In genomic region chr10:51619365-51619764, GRCh38 we compare ENCODE assay signal across 22 cellular contexts.
A peak's percentile ranks its signal among the peaks of the same experiment; 100 is the strongest.
DNase-seq lines count a peak whose midpoint lies in the region; ATAC-seq and TF ChIP-seq lines count a peak whose summit lies in the region.
"Had no signal": no experiment of that assay in that cellular context is flagged by ENCODE, and none has a peak within 500 bp of the region (broad histone marks: within the 10 kb centered on the region; RNA-seq: fewer than 3 reads in every experiment).

No MANE protein-coding gene starts in this region.

- peaks cover 11% of the 10 kb centered on the region for H3K4me1 ChIP-seq in neural progenitor cell
- H3K4me1 ChIP-seq: SJSA1 had no signal

- H4K20me1 ChIP-seq in neural progenitor cell (ENCODE audit: low read depth), result no peaks in the 10 kb centered on the region

- H3K27ac Mint-ChIP-seq in neural progenitor cell, result no peak overlapping the region
- H3K27ac Mint-ChIP-seq: CD8-positive, alpha-beta memory T cell; IgD-negative memory B cell had no signal

- no peaks in the 10 kb centered on the region for H3K27me3 ChIP-seq in neural progenitor cell
- H3K27me3 ChIP-seq: SJSA1 had no signal

- H3K4me2 ChIP-seq in neural progenitor cell, result no peak overlapping the region

- no peak for TF ChIP-seq CTCF in neural progenitor cell (IDR thresholded peaks at IDR 0.05)

- H3K27me3 Mint-ChIP-seq in neural progenitor cell (ENCODE audit: insufficient read depth, low read depth), result peaks cover 2% of the 10 kb centered on the region
- H3K27me3 Mint-ChIP-seq: IgD-negative memory B cell had no signal

- peaks cover 3% of the 10 kb centered on the region for H3K9me3 ChIP-seq in neural progenitor cell (ENCODE audit: low read depth)
- H3K9me3 ChIP-seq: SJSA1 had no signal

- no peaks in the 10 kb centered on the region for H3K79me2 ChIP-seq in neural progenitor cell (ENCODE audit: low read depth)

- no peak overlapping the region for H3K4me3 ChIP-seq in neural progenitor cell
- H3K4me3 ChIP-seq: GM23248, SJSA1 had no signal

- no peaks in the 10 kb centered on the region for H3K36me3 Mint-ChIP-seq in neural progenitor cell
- H3K36me3 Mint-ChIP-seq: CD8-positive, alpha-beta memory T cell; IgD-negative memory B cell had no signal

- peaks cover 7% of the 10 kb centered on the region for H3K4me1 Mint-ChIP-seq in neural progenitor cell
- H3K4me1 Mint-ChIP-seq: CD8-positive, alpha-beta memory T cell; IgD-negative memory B cell had no signal

- peaks cover 4% of the 10 kb centered on the region for H3K9me3 Mint-ChIP-seq in neural progenitor cell

- ATAC-seq in GM18511 (IDR thresholded peaks at IDR 0.05; ENCODE audit: unreplicated experiment) (peak; percentile 35), GM21786 (IDR thresholded peaks at IDR 0.05; ENCODE audit: unreplicated experiment) (peak; percentile 42), HG03432 (IDR thresholded peaks at IDR 0.05; ENCODE audit: unreplicated experiment) (peak; percentile 39)
- ATAC-seq: Right ventricle myocardium inferior had no signal

- H3K27ac ChIP-seq in neural progenitor cell, result peak overlapping the region; percentile 50
- H3K27ac ChIP-seq: C4-2B, GM23248, SJSA1 had no signal

- H2AFZ ChIP-seq in neural progenitor cell (replicated peaks), result peak overlapping the region; percentile 23
- H2AFZ ChIP-seq: GM23248 had no signal

- no peaks in the 10 kb centered on the region for H3K36me3 ChIP-seq in neural progenitor cell
- H3K36me3 ChIP-seq: SJSA1 had no signal

- no peaks in the 10 kb centered on the region for H3F3A ChIP-seq in neural progenitor cell (ENCODE audit: low read depth)

- DNase-seq in neural progenitor cell (ENCODE audit: low spot score) (peak; percentile 17), NCI-H510A (lab: John Stamatoyannopoulos, UW) (no peak), NCI-H748 treated with DMSO at 0.1 percent for 48 hours (lab: John Stamatoyannopoulos, UW) (no peak), DMS114 treated with DMSO at 0.1 percent for 48 hours (lab: John Stamatoyannopoulos, UW; ENCODE audit: unreplicated experiment) (no peak)
- DNase-seq: Calu3; CD8-positive, alpha-beta memory T cell; DMS53; GDM1; GM23248; HCEC 1CT; NCI-H1105 treated with DMSO at 0.1 percent for 48 hours; NCI-H1694; NCI-H82; OCI-M1; T-helper 1 cell had no signal

- no peak overlapping the region for H3K9ac ChIP-seq in neural progenitor cell
- H3K9ac ChIP-seq: GM23248 had no signal

- no peak overlapping the region for H3K4me3 Mint-ChIP-seq in neural progenitor cell
- H3K4me3 Mint-ChIP-seq: CD8-positive, alpha-beta memory T cell; IgD-negative memory B cell had no signal
